Comparison of ENCODE assay signal across 18 cellular contexts in the genomic region with DNA sequence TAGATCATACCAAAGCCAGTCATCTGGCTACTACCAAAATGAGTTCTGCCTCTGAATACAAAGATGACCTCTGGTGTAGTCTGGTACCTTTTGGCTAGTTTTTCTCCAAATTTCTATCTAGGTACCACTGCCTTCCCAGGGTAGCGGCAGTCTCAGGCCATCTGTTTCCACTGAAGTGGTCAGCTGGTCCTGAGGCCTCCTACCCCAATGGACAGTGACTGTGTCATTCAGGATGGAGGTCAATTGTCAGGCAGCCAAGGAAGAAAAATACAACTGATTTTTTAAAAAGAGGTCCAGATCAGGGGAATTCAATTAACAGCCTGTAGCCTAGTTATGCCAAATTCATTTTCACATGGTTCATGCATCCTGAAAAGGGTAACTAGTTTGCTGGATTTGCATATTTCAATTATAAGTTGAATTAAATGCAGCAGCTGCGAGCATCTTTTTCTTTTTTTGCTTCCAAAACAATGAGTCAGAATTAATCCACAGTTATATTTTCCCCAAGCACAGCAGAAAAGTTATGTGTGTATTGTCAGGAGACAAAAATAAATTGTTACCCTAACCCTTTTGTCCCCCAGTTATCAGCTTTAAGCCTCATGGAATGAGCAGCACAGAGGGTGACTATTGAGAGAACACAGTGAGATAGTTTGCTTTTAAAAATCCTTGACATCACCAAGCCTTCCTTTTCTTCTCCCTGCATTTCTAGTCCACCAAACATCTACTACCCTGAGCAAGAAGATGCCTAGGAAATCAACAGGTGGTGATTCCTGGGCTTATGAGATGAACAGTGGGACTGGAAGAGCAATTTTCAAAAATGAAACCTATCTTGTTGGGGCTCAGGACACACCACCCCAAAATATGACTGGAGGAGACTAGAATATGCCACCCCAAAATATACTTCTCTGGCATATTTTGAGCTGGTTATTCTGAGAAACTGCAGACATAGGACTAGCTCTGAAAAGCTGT. TPM values are rescaled to one million over a fixed set of nuclear protein-coding genes. Genes with fewer than 3 reads are reported as not detected.
"Had no signal": no experiment of that assay in that cellular context is flagged by ENCODE, and none has a peak within 500 bp of the region (broad histone marks: within the 10 kb centered on the region; RNA-seq: fewer than 3 reads in every experiment).

No MANE protein-coding gene starts in this region.

- H3K27me3 ChIP-seq: dorsolateral prefrontal cortex, hepatocyte, SJCRH30, suprapubic skin had no signal

- H3K9me3 Mint-ChIP-seq: activated CD8-positive, alpha-beta T cell treated with anti-CD3 and anti-CD28 coated beads for 36 hours; endodermal cell had no signal

- H3K4me1 ChIP-seq: SJCRH30, suprapubic skin had no signal

- ATAC-seq: activated CD4-positive, alpha-beta T cell treated with anti-CD3 and anti-CD28 coated beads for 36 hours; activated CD8-positive, alpha-beta T cell treated with anti-CD3 and anti-CD28 coated beads for 36 hours; left lobe of liver had no signal

- H3K4me3 ChIP-seq: dorsolateral prefrontal cortex, hepatocyte, SJCRH30, suprapubic skin had no signal

- H3K4me2 ChIP-seq: hepatocyte had no signal

- H3K4me1 Mint-ChIP-seq: activated CD4-positive, alpha-beta T cell treated with anti-CD3 and anti-CD28 coated beads for 36 hours had no signal

- DNase-seq: activated CD4-positive, alpha-beta T cell treated with anti-CD3 and anti-CD28 coated beads for 36 hours; activated CD8-positive, alpha-beta T cell treated with anti-CD3 and anti-CD28 coated beads for 36 hours; activated gamma-delta T cell; activated T-cell treated with anti-CD3 and anti-CD28 coated beads, Interleukin-2, amount 50 U/mL, for 48 hours; aorta; endodermal cell; islet precursor cell; mesendoderm; SJCRH30; stimulated activated CD4-positive, alpha-beta T cell treated with anti-CD3 and anti-CD28 coated beads, Interleukin-4, amount 100 ng/mL, for 1 hour; stimulated activated naive CD4-positive, alpha-beta T cell treated with Interleukin-2 at 50 U/mL for 16 hours; T-helper 2 cell; trophoblast cell had no signal

- H3K27ac ChIP-seq: hepatocyte, SJCRH30, suprapubic skin had no signal

- H3K9me3 ChIP-seq: SJCRH30, suprapubic skin had no signal

- H3K27me3 Mint-ChIP-seq: activated CD4-positive, alpha-beta T cell treated with anti-CD3 and anti-CD28 coated beads for 36 hours; activated CD8-positive, alpha-beta T cell treated with anti-CD3 and anti-CD28 coated beads for 36 hours had no signal

- H3K4me3 Mint-ChIP-seq: activated CD4-positive, alpha-beta T cell treated with anti-CD3 and anti-CD28 coated beads for 36 hours; activated CD8-positive, alpha-beta T cell treated with anti-CD3 and anti-CD28 coated beads for 36 hours; endodermal cell had no signal

- H2AFZ ChIP-seq: hepatocyte had no signal

- H3K27ac Mint-ChIP-seq: activated CD4-positive, alpha-beta T cell treated with anti-CD3 and anti-CD28 coated beads for 36 hours; activated CD8-positive, alpha-beta T cell treated with anti-CD3 and anti-CD28 coated beads for 36 hours; endodermal cell had no signal

RNA-seq across cellular contexts. Expression of gene FANK1, which starts 45.3 kb away (rescaled TPM):
- total RNA-seq: left lobe of liver, skeletal muscle tissue had no signal
